10 cellular contexts compared by ENCODE assay signal in genomic region chr3:81249540-81250029, GRCh38.
DNase-seq lines count a peak whose midpoint lies in the region; ATAC-seq and TF ChIP-seq lines count a peak whose summit lies in the region.
"Had no signal": no experiment of that assay in that cellular context is flagged by ENCODE, and none has a peak within 500 bp of the region (broad histone marks: within the 10 kb centered on the region; RNA-seq: fewer than 3 reads in every experiment).

No MANE protein-coding gene starts in this region.

- peak; percentile 73 for ATAC-seq in GM21423 (IDR thresholded peaks at IDR 0.05; ENCODE audit: unreplicated experiment)
- ATAC-seq in HG03457 (IDR thresholded peaks at IDR 0.05; ENCODE audit: unreplicated experiment) = peak; percentile 77
- ATAC-seq in psoas muscle = no peak

- H3K18ac ChIP-seq in neuronal stem cell (ENCODE audit: low read length) = no peak overlapping the region

- WGBS in neuronal stem cell (ENCODE audit: extremely low coverage in 2 of 2, insufficient read length in 2 of 2, insufficient replicate concordance in 1 of 2), 2 donors = no CpG with 5 or more reads among the region's 1 CpG
- 59 to 66% (median 60%) methylated on average over 1 of the region's 1 CpG for WGBS in psoas muscle, 3 donors

- H4K91ac ChIP-seq in neuronal stem cell (ENCODE audit: low read depth, low read length, poor library complexity) = no peak overlapping the region

- no peak overlapping the region for H3K23ac ChIP-seq in neuronal stem cell (ENCODE audit: low read depth, low read length, poor library complexity)

- no peak overlapping the region for H2AK5ac ChIP-seq in neuronal stem cell (ENCODE audit: low read depth, low read length)

- H3K9me3 ChIP-seq in neuronal stem cell (replicated peaks in 1 of 2; ENCODE audit: control insufficient read depth in 2 of 2, insufficient read depth in 1 of 2, low read depth in 1 of 2, low read length in 2 of 2) = no peaks in the 10 kb centered on the region
- H3K9me3 ChIP-seq in psoas muscle = no peaks in the 10 kb centered on the region
- H3K9me3 ChIP-seq: thoracic aorta had no signal

- H3K4me2 ChIP-seq in neuronal stem cell (ENCODE audit: insufficient read depth, low read length, poor library complexity, severe bottlenecking) = no peak overlapping the region

- intact Hi-C loops in psoas muscle (cut with DNase I) = no loop called here

- H3K4me3 ChIP-seq in cardiac fibroblast (replicated peaks in 1 of 2; ENCODE audit: low read depth in 2 of 2, low read length in 2 of 2) = no peak overlapping the region
- no peak overlapping the region for H3K4me3 ChIP-seq in neuronal stem cell (ENCODE audit: low read length in 2 of 2)
- H3K4me3 ChIP-seq in psoas muscle = no peak overlapping the region
- H3K4me3 ChIP-seq: thoracic aorta had no signal

- H3K14ac ChIP-seq in neuronal stem cell (ENCODE audit: low read length) = no peak overlapping the region

- H2AFZ ChIP-seq in neuronal stem cell (ENCODE audit: low read length) = no peak overlapping the region

- no peak overlapping the region for H3K9ac ChIP-seq in neuronal stem cell (ENCODE audit: low read depth, low read length, poor library complexity)

- TF ChIP-seq CTCF in cardiac fibroblast (IDR thresholded peaks at IDR 0.05; ENCODE audit: low read depth, low read length) (no peak), GM10266 (IDR thresholded peaks at IDR 0.05; ENCODE audit: control insufficient read depth, insufficient read depth, low read depth, missing control alignments) (no peak), psoas muscle (IDR thresholded peaks at IDR 0.05) (no peak)

- no peak overlapping the region for H2BK5ac ChIP-seq in neuronal stem cell (ENCODE audit: low read length)

- H3K36me3 ChIP-seq in neuronal stem cell (replicated peaks in 1 of 2; ENCODE audit: control insufficient read depth in 2 of 2, insufficient read depth in 2 of 2, low read length in 2 of 2) = no peaks in the 10 kb centered on the region
- no peaks in the 10 kb centered on the region for H3K36me3 ChIP-seq in psoas muscle (ENCODE audit: insufficient read depth in 1 of 2, low read depth in 1 of 2)
- H3K36me3 ChIP-seq: thoracic aorta had no signal

- DNase-seq in COLO668 (lab: John Stamatoyannopoulos, UW; ENCODE audit: unreplicated experiment) (peak; percentile 2), cardiac fibroblast (ENCODE audit: low read depth in 2 of 2) (peak; percentile 17 to 88), neuronal stem cell (ENCODE audit: low spot score) (no peak), UCSD-AML1 (lab: John Stamatoyannopoulos, UW; ENCODE audit: unreplicated experiment) (no peak), GM10266 (ENCODE audit: extremely low spot score) (no peak), psoas muscle (no peak)
- DNase-seq: activated CD4-positive, CD25-positive, alpha-beta regulatory T cell had no signal

- no peaks in the 10 kb centered on the region for H3K79me1 ChIP-seq in neuronal stem cell (ENCODE audit: low read depth, low read length)

- no peak overlapping the region for H2BK15ac ChIP-seq in neuronal stem cell (ENCODE audit: low read length)

- no peak overlapping the region for H2BK120ac ChIP-seq in neuronal stem cell (ENCODE audit: low read depth, low read length)

- H3K4ac ChIP-seq in neuronal stem cell (ENCODE audit: low read length) = no peak overlapping the region

- H3K27ac ChIP-seq in neuronal stem cell (replicated peaks; ENCODE audit: low read length) (no peak overlapping the region), psoas muscle (no peak overlapping the region)
- H3K27ac ChIP-seq: thoracic aorta had no signal

- H3K27me3 ChIP-seq in neuronal stem cell (ENCODE audit: control insufficient read depth in 3 of 3, insufficient read depth in 3 of 3, low read depth in 1 of 3, low read length in 3 of 3) = no peaks in the 10 kb centered on the region
- no peaks in the 10 kb centered on the region for H3K27me3 ChIP-seq in psoas muscle (ENCODE audit: insufficient read depth in 3 of 3, low read length in 2 of 3)

- no peak overlapping the region for H4K8ac ChIP-seq in neuronal stem cell (ENCODE audit: low read depth, low read length)

- no peak overlapping the region for H2BK12ac ChIP-seq in neuronal stem cell (ENCODE audit: low read length)

- no peaks in the 10 kb centered on the region for H3K4me1 ChIP-seq in neuronal stem cell (ENCODE audit: control insufficient read depth in 2 of 2, insufficient read depth in 1 of 2, low read depth in 1 of 2, low read length in 2 of 2)
- H3K4me1 ChIP-seq in psoas muscle = no peaks in the 10 kb centered on the region

Comparison
In these comparisons a context has a peak if more than half of its experiments do, and no peak if none do; other contexts are left out.
1. DNase-seq: peak in COLO668 (single experiment) and cardiac fibroblast (2 of 2); none in neuronal stem cell (single experiment), UCSD-AML1 (single experiment), GM10266 (single experiment) and psoas muscle (0 of 2).
2. ATAC-seq: peak in GM21423 (single experiment) and HG03457 (single experiment); none in psoas muscle (0 of 4).